Comparison of ENCODE assay signal across 20 cellular contexts in genomic region chr4:140115140-140115539, GRCh38. TPM values are rescaled to one million over a fixed set of nuclear protein-coding genes. Genes with fewer than 3 reads are reported as not detected.
DNase-seq lines count a peak whose midpoint lies in the region; ATAC-seq, FAIRE-seq and TF ChIP-seq lines count a peak whose summit lies in the region.
"Had no signal": no experiment of that assay in that cellular context is flagged by ENCODE, and none has a peak within 500 bp of the region (broad histone marks: within the 10 kb centered on the region; RNA-seq: fewer than 3 reads in every experiment).

No MANE protein-coding gene starts in this region.

- H3K79me2 ChIP-seq in Loucy (ENCODE audit: insufficient read depth, low read length) = peaks cover 69% of the 10 kb centered on the region

- no peak overlapping the region for H3K4me3 ChIP-seq in Loucy (ENCODE audit: low read length, poor library complexity, severe bottlenecking)
- H3K4me3 ChIP-seq in breast epithelium = no peak overlapping the region

- no peaks in the 10 kb centered on the region for H4K20me1 ChIP-seq in Loucy (ENCODE audit: insufficient read depth, low read length, poor library complexity, severe bottlenecking)

- no peak for TF ChIP-seq POLR2A in breast epithelium (IDR thresholded peaks at IDR 0.05)

- no peak overlapping the region for H3K27ac ChIP-seq in breast epithelium
- H3K27ac ChIP-seq: brain microvascular endothelial cell had no signal

- intact Hi-C loops in breast epithelium (cut with DNase I; ENCODE audit: low total_unique reads) = no loop called here

- no peaks in the 10 kb centered on the region for H3K9me2 ChIP-seq in Loucy (replicated peaks; ENCODE audit: low read depth, low read length)

- peak; percentile 54 for ATAC-seq in GM18498 (IDR thresholded peaks at IDR 0.05; ENCODE audit: unreplicated experiment)
- peak; percentile 52 for ATAC-seq in HG02678 (IDR thresholded peaks at IDR 0.05; ENCODE audit: unreplicated experiment)
- no peak for ATAC-seq in HG02571 (IDR thresholded peaks at IDR 0.05; ENCODE audit: unreplicated experiment)
- ATAC-seq: Right ventricle myocardium inferior had no signal

- no peak for TF ChIP-seq CTCF in Loucy (conservative IDR thresholded peaks at IDR 0.05; ENCODE audit: low read length)
- TF ChIP-seq CTCF in breast epithelium (IDR thresholded peaks at IDR 0.05) = no peak

- H3K4me1 ChIP-seq in Loucy (ENCODE audit: insufficient read depth, low read length, poor library complexity, severe bottlenecking) = peaks cover 68% of the 10 kb centered on the region
- no peaks in the 10 kb centered on the region for H3K4me1 ChIP-seq in breast epithelium

- H3K9ac ChIP-seq in Loucy (ENCODE audit: low read depth, low read length, poor library complexity, severe bottlenecking) = peak overlapping the region; percentile 64

- H3K4me2 ChIP-seq in Loucy (ENCODE audit: low read depth, low read length, poor library complexity, severe bottlenecking) = peak overlapping the region; percentile 82

- peaks cover 2% of the 10 kb centered on the region for H3F3A ChIP-seq in Loucy (ENCODE audit: low read depth)

- no peak overlapping the region for H2AFZ ChIP-seq in Loucy (ENCODE audit: low read length)

- H3K36me3 ChIP-seq in Loucy (ENCODE audit: insufficient read depth, low read length) (no peaks in the 10 kb centered on the region), breast epithelium (no peaks in the 10 kb centered on the region)
- H3K36me3 ChIP-seq: brain microvascular endothelial cell had no signal

- peak; percentile 63 for FAIRE-seq in GM19239 (lab: Jason Lieb, UNC)
- FAIRE-seq: keratinocyte, urothelium cell line had no signal

- DNase-seq in GM19239 (ENCODE audit: insufficient read length, low spot score) (no peak), globus pallidus (ENCODE audit: low spot score) (no peak), ureter (ENCODE audit: low spot score) (no peak), breast epithelium (ENCODE audit: low spot score in 2 of 2) (no peak)
- DNase-seq: activated CD4-positive, alpha-beta T cell treated with anti-CD3 and anti-CD28 coated beads, Interleukin-2, amount 50 U/mL, for 48 hours; activated T-cell treated with anti-CD3 and anti-CD28 coated beads, Interleukin-2, amount 50 U/mL, for 48 hours; brain microvascular endothelial cell; CD8-positive, alpha-beta memory T cell; cortex of kidney; DMS79 treated with DMSO at 0.1 percent for 48 hours; naive B cell; NCI-H187 treated with DMSO at 0.1 percent for 48 hours; posterior cingulate gyrus had no signal

- no peaks in the 10 kb centered on the region for H3K9me3 ChIP-seq in Loucy (ENCODE audit: insufficient read depth, low read depth, low read length)
- no peaks in the 10 kb centered on the region for H3K9me3 ChIP-seq in breast epithelium

- no peaks in the 10 kb centered on the region for H3K27me3 ChIP-seq in Loucy (ENCODE audit: insufficient read depth, low read length, poor library complexity, severe bottlenecking)
- H3K27me3 ChIP-seq in breast epithelium = no peaks in the 10 kb centered on the region
- H3K27me3 ChIP-seq: brain microvascular endothelial cell had no signal

RNA-seq across cellular contexts. Expression of gene MAML3, which starts 38.8 kb away (rescaled TPM):
- total RNA-seq in ureter (23.4 TPM), breast epithelium (10 to 100 TPM in 2 of 3 donors, 1 to 10 TPM in 1; 5.0 to 16.8 (median 11.1) TPM)
